8 cellular contexts compared by ENCODE assay signal in genomic region chr13:41311607-41312500, GRCh38. TPM values are rescaled to one million over a fixed set of nuclear protein-coding genes. Genes with fewer than 3 reads are reported as not detected.
A peak's percentile ranks its signal among the peaks of the same experiment; 100 is the strongest.
DNase-seq lines count a peak whose midpoint lies in the region; ATAC-seq and TF ChIP-seq lines count a peak whose summit lies in the region.

No MANE protein-coding gene starts in this region.

- TF ChIP-seq CTCF in transverse colon (IDR thresholded peaks at IDR 0.05) = peak in 1 of 5 experiments; percentile 4

- TF ChIP-seq EP300 in transverse colon (IDR thresholded peaks at IDR 0.05; ENCODE audit: low read depth) = no peak

- intact Hi-C loops in transverse colon (cut with DNase I; ENCODE audit: low total_unique reads) = no loop called here

- peak overlapping the region; percentile 40 to 92 (median 85) for H3K4me3 ChIP-seq in transverse colon

- in situ Hi-C loops in transverse colon (cut with MboI; ENCODE audit: low pct_ligation_motif_present in 1 of 4, low pct_unique_long_range_greater_than_20kb in 1 of 4, low sequenced_read_pairs in 3 of 4) = no loop called here

- peaks cover 0 to 33% (median 11%) of the 10 kb centered on the region in 4 donors for H3K4me1 ChIP-seq in transverse colon

- TF ChIP-seq POLR2A in transverse colon (IDR thresholded peaks at IDR 0.05) = no peak

- H3K27ac ChIP-seq in transverse colon = peak overlapping the region; percentile 92 to 97 (median 94)

- 1 to 3% methylated on average over 8 to 45 of the region's 63 CpGs for WGBS in transverse colon (ENCODE audit: low coverage in 1 of 2), 2 donors

- H3K27me3 ChIP-seq in transverse colon = no peaks in the 10 kb centered on the region

- H3K36me3 ChIP-seq in transverse colon = no peaks in the 10 kb centered on the region

- H3K9me3 ChIP-seq in transverse colon = no peaks in the 10 kb centered on the region

- ATAC-seq in GM19023 (IDR thresholded peaks at IDR 0.05; ENCODE audit: unreplicated experiment) (peak; percentile 59), HG03280 (IDR thresholded peaks at IDR 0.05; ENCODE audit: unreplicated experiment) (peak; percentile 54)

- peak; percentile 53 for DNase-seq in AG08396 (ENCODE audit: low spot score)
- DNase-seq in RPMI8226 = peak; percentile 61
- peak; percentile 61 for DNase-seq in activated naive CD4-positive, alpha-beta T cell treated with Interleukin-2 at 50 U/mL for 16 hours
- peak; percentile 64 for DNase-seq in globus pallidus (ENCODE audit: low spot score)
- DNase-seq in nucleus accumbens (lab: John Stamatoyannopoulos, UW) = peak in 45 of 56 donors; percentile 1 to 70 (median 51)
- peak; percentile 53 for DNase-seq in transverse colon

RNA-seq across cellular contexts. Expression of gene NAA16, which starts 0.8 kb away (rescaled TPM):
- total RNA-seq in transverse colon = 10 to 100 TPM in 3 of 4 donors, 1 to 10 TPM in 1; 9.1 to 38.6 (median 19.6) TPM

RNA-seq across cellular contexts. Expression of gene MTRF1, which starts 48.5 kb away (rescaled TPM):
- 10 to 100 TPM in 3 of 4 donors, 1 to 10 TPM in 1; 7.2 to 19.7 (median 12.7) TPM for total RNA-seq in transverse colon

Comparison
In these comparisons a context has a peak if more than half of its experiments do, and no peak if none do; other contexts are left out.
1. Peak in every context shown above with its lines: DNase-seq, ATAC-seq, H3K4me3 ChIP-seq and H3K27ac ChIP-seq.